In the genomic region with DNA sequence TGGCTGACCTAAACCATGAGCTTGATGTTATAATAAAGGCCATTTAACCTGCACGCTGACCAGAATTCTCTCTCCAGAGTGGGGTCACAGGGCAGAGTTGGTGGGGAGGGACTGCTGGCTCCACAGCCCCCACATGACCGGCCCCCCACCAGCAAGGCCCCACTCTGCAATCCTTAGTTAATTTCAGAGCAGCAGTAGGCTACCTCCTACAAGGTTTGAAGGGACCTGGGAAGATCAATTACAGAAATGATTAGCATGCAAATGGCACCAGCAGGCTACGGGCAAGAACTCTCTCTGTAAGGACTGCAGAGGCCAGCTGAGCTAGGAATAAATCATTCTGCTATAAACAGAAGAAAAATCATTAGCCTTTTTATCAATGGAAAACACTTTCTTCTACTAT, we compare ENCODE assay signal across 19 cellular contexts.
"Had no signal": no experiment of that assay in that cellular context is flagged by ENCODE, and none has a peak within 500 bp of the region (broad histone marks: within the 10 kb centered on the region; RNA-seq: fewer than 3 reads in every experiment).

No MANE protein-coding gene starts in this region.

- H3K9me3 ChIP-seq: body of pancreas, gastrocnemius medialis, lower lobe of right lung, thoracic aorta, upper lobe of right lung had no signal

- H3K27me3 ChIP-seq: body of pancreas, gastrocnemius medialis, upper lobe of right lung had no signal

- H3K4me1 Mint-ChIP-seq: stimulated activated effector memory CD8-positive, alpha-beta T cell treated with anti-CD3 and anti-CD28 coated beads, Interleukin-12 subunit alpha, Interleukin-12 subunit beta, amount 100 ng/mL, for 72 hours had no signal

- H3K27ac ChIP-seq: body of pancreas, coronary artery, gastrocnemius medialis, lower lobe of right lung, thoracic aorta, upper lobe of right lung had no signal

- H3K4me2 ChIP-seq: smooth muscle cell had no signal

- H3K4me1 ChIP-seq: body of pancreas, gastrocnemius medialis, upper lobe of right lung had no signal

- H3K4me3 ChIP-seq: body of pancreas, coronary artery, gastrocnemius medialis, lower lobe of right lung, smooth muscle cell, thoracic aorta, upper lobe of right lung had no signal

- DNase-seq: activated CD4-positive, alpha-beta T cell treated with anti-CD3 and anti-CD28 coated beads, Interleukin-2, amount 50 U/mL, for 1 hour; activated CD8-positive, alpha-beta memory T cell treated with anti-CD3 and anti-CD28 coated beads, Interleukin-2, amount 50 U/mL, for 4 hours; activated naive CD4-positive, alpha-beta T cell treated with anti-CD3 and anti-CD28 coated beads for 36 hours; activated T-cell treated with anti-CD3 and anti-CD28 coated beads, Interleukin-2, amount 50 U/mL, for 4 hours; body of pancreas; gastrocnemius medialis; head of caudate nucleus; left colon; lower lobe of right lung; nucleus accumbens; stimulated activated CD4-positive, alpha-beta T cell treated with anti-CD3 and anti-CD28 coated beads, Interleukin-4, amount 100 ng/mL, for 24 hours; T1000; upper lobe of right lung had no signal

- H3K36me3 ChIP-seq: gastrocnemius medialis, lower lobe of right lung, thoracic aorta, upper lobe of right lung had no signal

- H3K36me3 Mint-ChIP-seq: mesothelial cell of epicardium; natural killer cell treated with Interleukin-12 subunit alpha and Interleukin-12 subunit beta and Interleukin-15 and Interleukin-18, amount 100 ng/mL, for 72 hours; stimulated activated effector memory CD8-positive, alpha-beta T cell treated with anti-CD3 and anti-CD28 coated beads, Interleukin-12 subunit alpha, Interleukin-12 subunit beta, amount 100 ng/mL, for 72 hours had no signal

- H3K27ac Mint-ChIP-seq: activated naive CD4-positive, alpha-beta T cell treated with anti-CD3 and anti-CD28 coated beads for 36 hours; mesothelial cell of epicardium; natural killer cell treated with Interleukin-12 subunit alpha and Interleukin-12 subunit beta and Interleukin-15 and Interleukin-18, amount 100 ng/mL, for 72 hours; stimulated activated effector memory CD8-positive, alpha-beta T cell treated with anti-CD3 and anti-CD28 coated beads, Interleukin-12 subunit alpha, Interleukin-12 subunit beta, amount 100 ng/mL, for 72 hours had no signal

- H3K4me3 Mint-ChIP-seq: activated naive CD4-positive, alpha-beta T cell treated with anti-CD3 and anti-CD28 coated beads for 36 hours; activated T-cell treated with anti-CD3 and anti-CD28 coated beads, Interleukin-2, amount 50 U/mL, for 4 hours; mesothelial cell of epicardium; natural killer cell treated with Interleukin-12 subunit alpha and Interleukin-12 subunit beta and Interleukin-15 and Interleukin-18, amount 100 ng/mL, for 72 hours; stimulated activated effector memory CD8-positive, alpha-beta T cell treated with anti-CD3 and anti-CD28 coated beads, Interleukin-12 subunit alpha, Interleukin-12 subunit beta, amount 100 ng/mL, for 72 hours had no signal

- H3K9me3 Mint-ChIP-seq: activated naive CD4-positive, alpha-beta T cell treated with anti-CD3 and anti-CD28 coated beads for 36 hours; natural killer cell treated with Interleukin-12 subunit alpha and Interleukin-12 subunit beta and Interleukin-15 and Interleukin-18, amount 100 ng/mL, for 72 hours; stimulated activated effector memory CD8-positive, alpha-beta T cell treated with anti-CD3 and anti-CD28 coated beads, Interleukin-12 subunit alpha, Interleukin-12 subunit beta, amount 100 ng/mL, for 72 hours had no signal
